ENCODE assay signal across 8 cellular contexts in genomic region chr6:144343736-144344428, GRCh38. TPM values are rescaled to one million over a fixed set of nuclear protein-coding genes. Genes with fewer than 3 reads are reported as not detected.
DNase-seq lines count a peak whose midpoint lies in the region; ATAC-seq and TF ChIP-seq lines count a peak whose summit lies in the region.

No MANE protein-coding gene starts in this region.

- peak overlapping the region; percentile 91 to 99 (median 96) for H3K27ac Mint-ChIP-seq in CD8-positive, alpha-beta memory T cell
- H3K27ac Mint-ChIP-seq in activated CD4-positive, alpha-beta memory T cell treated with anti-CD3 and anti-CD28 coated beads, Interleukin-2, amount 10 ng/mL, durations not matched to agents 7 days and 5 days, result peak overlapping the region; percentile 99

- ATAC-seq in GM19397 (IDR thresholded peaks at IDR 0.05; ENCODE audit: unreplicated experiment), result peak; percentile 30
- ATAC-seq in HG03469 (IDR thresholded peaks at IDR 0.05; ENCODE audit: unreplicated experiment), result peak; percentile 54
- ATAC-seq in left colon, result peak; percentile 84

- peaks cover 0 to 1% of the 10 kb centered on the region in 2 donors for H3K27me3 Mint-ChIP-seq in CD8-positive, alpha-beta memory T cell
- no peaks in the 10 kb centered on the region for H3K27me3 Mint-ChIP-seq in activated CD4-positive, alpha-beta memory T cell treated with anti-CD3 and anti-CD28 coated beads, Interleukin-2, amount 10 ng/mL, durations not matched to agents 7 days and 5 days

- CTCF ChIA-PET in CD8-positive, alpha-beta memory T cell (lab: Charles Lee), result interaction anchor here (1.3 to 1.4 kb wide), 2 partner anchors 10 to 138 kb away, joined by 3 to 5 read pairs; no protein-coding TSS in a partner anchor
- CTCF ChIA-PET in activated CD4-positive, alpha-beta memory T cell treated with anti-CD3 and anti-CD28 coated beads, Interleukin-2, amount 10 ng/mL, durations not matched to agents 7 days and 5 days (lab: Charles Lee), result interaction anchor here (0.7 to 2.0 kb wide), 6 partner anchors 9 to 138 kb away, joined by 3 to 6 read pairs (median 3); no protein-coding TSS in a partner anchor

- peak overlapping the region; percentile 75 for H3K4me3 ChIP-seq in CD8-positive, alpha-beta memory T cell (ENCODE audit: low read length)
- peak overlapping the region in 17 of 59 donors; percentile 3 to 32 (median 21) for H3K4me3 ChIP-seq in dorsolateral prefrontal cortex

- peak in 4 of 5 donors; percentile 26 to 78 (median 69) for DNase-seq in CD8-positive, alpha-beta memory T cell
- DNase-seq in activated CD4-positive, alpha-beta memory T cell treated with anti-CD3 and anti-CD28 coated beads, Interleukin-2, amount 10 ng/mL, durations not matched to agents 7 days and 5 days, result peak; percentile 54
- DNase-seq in left colon (peak; percentile 60 to 61), dorsolateral prefrontal cortex (no peak), NCI-H345 treated with DMSO at 0.1 percent for 48 hours (lab: John Stamatoyannopoulos, UW; ENCODE audit: unreplicated experiment) (no peak), NCI-H2081 treated with DMSO at 0.1 percent for 48 hours (lab: John Stamatoyannopoulos, UW) (no peak)

- peaks cover 0 to 14% (median 10%) of the 10 kb centered on the region in 3 donors for H3K36me3 Mint-ChIP-seq in CD8-positive, alpha-beta memory T cell
- peaks cover 36% of the 10 kb centered on the region for H3K36me3 Mint-ChIP-seq in activated CD4-positive, alpha-beta memory T cell treated with anti-CD3 and anti-CD28 coated beads, Interleukin-2, amount 10 ng/mL, durations not matched to agents 7 days and 5 days (ENCODE audit: low read depth)

- intact Hi-C loops in left colon (cut with DNase I, micrococcal nuclease), result no loop called here
- intact Hi-C loops in dorsolateral prefrontal cortex (cut with DNase I), result no loop called here

- H3K4me1 Mint-ChIP-seq in CD8-positive, alpha-beta memory T cell, result peaks cover 71 to 90% (median 87%) of the 10 kb centered on the region in 3 donors
- peaks cover 73% of the 10 kb centered on the region for H3K4me1 Mint-ChIP-seq in activated CD4-positive, alpha-beta memory T cell treated with anti-CD3 and anti-CD28 coated beads, Interleukin-2, amount 10 ng/mL, durations not matched to agents 7 days and 5 days

- peak overlapping the region; percentile 64 for H3K27ac ChIP-seq in CD8-positive, alpha-beta memory T cell (ENCODE audit: low read depth, low read length)
- H3K27ac ChIP-seq in dorsolateral prefrontal cortex, result peak overlapping the region in 25 of 59 donors; percentile 0 to 69 (median 32)

- H3K9me3 ChIP-seq in CD8-positive, alpha-beta memory T cell (ENCODE audit: low read length), result no peaks in the 10 kb centered on the region

- H3K4me3 Mint-ChIP-seq in CD8-positive, alpha-beta memory T cell, result peak overlapping the region; percentile 91 to 96 (median 94)
- peak overlapping the region; percentile 99 for H3K4me3 Mint-ChIP-seq in activated CD4-positive, alpha-beta memory T cell treated with anti-CD3 and anti-CD28 coated beads, Interleukin-2, amount 10 ng/mL, durations not matched to agents 7 days and 5 days

- peaks cover 58% of the 10 kb centered on the region for H3K4me1 ChIP-seq in CD8-positive, alpha-beta memory T cell (ENCODE audit: insufficient read depth, low read length)

- TF ChIP-seq CTCF in dorsolateral prefrontal cortex (IDR thresholded peaks at IDR 0.05 in 54 of 56, conservative IDR thresholded peaks at IDR 0.05 in 2 of 56; ENCODE audit: low read depth in 1 of 56, partially characterized antibody in 56 of 56), result no peak

- H3K27me3 ChIP-seq in CD8-positive, alpha-beta memory T cell (ENCODE audit: insufficient read depth, low read length, poor library complexity, severe bottlenecking), result no peaks in the 10 kb centered on the region
- no peaks in the 10 kb centered on the region for H3K27me3 ChIP-seq in dorsolateral prefrontal cortex

- POLR2A ChIA-PET in CD8-positive, alpha-beta memory T cell (lab: Charles Lee), result interaction anchor here (1.0 to 1.7 kb wide), 4 partner anchors 10 to 116 kb away, joined by 3 to 15 read pairs (median 4); no protein-coding TSS in a partner anchor
- POLR2A ChIA-PET in activated CD4-positive, alpha-beta memory T cell treated with anti-CD3 and anti-CD28 coated beads, Interleukin-2, amount 10 ng/mL, durations not matched to agents 7 days and 5 days (lab: Charles Lee), result interaction anchor here (0.7 to 5.8 kb wide), 8 partner anchors 9 to 248 kb away, joined by 3 to 35 read pairs (median 10); partner anchors contain the start of gene SF3B5

- H3K36me3 ChIP-seq in CD8-positive, alpha-beta memory T cell (ENCODE audit: insufficient read depth, low read length), result no peaks in the 10 kb centered on the region

- no peaks in the 10 kb centered on the region for H3K9me3 Mint-ChIP-seq in CD8-positive, alpha-beta memory T cell
- H3K9me3 Mint-ChIP-seq in activated CD4-positive, alpha-beta memory T cell treated with anti-CD3 and anti-CD28 coated beads, Interleukin-2, amount 10 ng/mL, durations not matched to agents 7 days and 5 days, result no peaks in the 10 kb centered on the region

RNA-seq across cellular contexts. Expression of gene UTRN, which starts 58.7 kb away (rescaled TPM):
- 10 to 100 TPM; 42.7 to 42.8 TPM for total RNA-seq in CD8-positive, alpha-beta memory T cell
- polyA plus RNA-seq in CD8-positive, alpha-beta memory T cell, result 96.8 TPM
- 100 to 1,000 TPM; 140 to 146 TPM for total RNA-seq in activated CD4-positive, alpha-beta memory T cell treated with anti-CD3 and anti-CD28 coated beads, Interleukin-2, amount 10 ng/mL, durations not matched to agents 7 days and 5 days
- total RNA-seq in left colon (10 to 100 TPM; 88.3 to 89.5 TPM), dorsolateral prefrontal cortex (100 to 1,000 TPM in 3 of 120 experiments, 10 to 100 TPM in 117; 44.5 to 111 (median 70.5) TPM)

Comparison
In these comparisons a context has a peak if more than half of its experiments do, and no peak if none do; other contexts are left out.
1. DNase-seq: peak in CD8-positive, alpha-beta memory T cell (4 of 5), activated CD4-positive, alpha-beta memory T cell treated with anti-CD3 and anti-CD28 coated beads, Interleukin-2, amount 10 ng/mL, durations not matched to agents 7 days and 5 days (single experiment) and left colon (2 of 2); none in dorsolateral prefrontal cortex (0 of 10), NCI-H345 treated with DMSO at 0.1 percent for 48 hours (single experiment) and NCI-H2081 treated with DMSO at 0.1 percent for 48 hours (single experiment).
2. ATAC-seq: peak in every context shown above with its lines; median percentile 84 in left colon; 54 in HG03469; 30 in GM19397.